Comparison of ENCODE assay signal across 23 cellular contexts in genomic region chr4:118158946-118159345, GRCh38.
"Had no signal": no experiment of that assay in that cellular context is flagged by ENCODE, and none has a peak within 500 bp of the region (broad histone marks: within the 10 kb centered on the region; RNA-seq: fewer than 3 reads in every experiment).

No MANE protein-coding gene starts in this region.

- H3K4me3 ChIP-seq: adrenal gland, breast epithelium, coronary artery, left ventricle myocardium inferior, ovary, psoas muscle, right atrium auricular region, upper lobe of right lung had no signal

- H3K27me3 ChIP-seq: adrenal gland, breast epithelium, ovary, right atrium auricular region, upper lobe of right lung had no signal

- DNase-seq: activated B cell treated with CpG ODN at 0.5 μM for 24 hours; activated CD4-positive, alpha-beta T cell treated with anti-CD3 and anti-CD28 coated beads for 36 hours; activated CD4-positive, alpha-beta T cell treated with anti-CD3 and anti-CD28 coated beads, Interleukin-2, amount 50 U/mL, for 4 hours; activated CD8-positive, alpha-beta memory T cell treated with anti-CD3 and anti-CD28 coated beads for 24 hours; activated CD8-positive, alpha-beta memory T cell treated with anti-CD3 and anti-CD28 coated beads, Interleukin-2, amount 50 U/mL, for 4 hours; activated naive CD4-positive, alpha-beta T cell; activated T-cell treated with anti-CD3 and anti-CD28 coated beads, Interleukin-2, amount 50 U/mL, for 24 hours; adrenal gland; glutamatergic neuron; hypothalamus; left ventricle myocardium inferior; naive thymus-derived CD8-positive, alpha-beta T cell; ovary; psoas muscle; stimulated activated CD4-positive, alpha-beta T cell treated with anti-CD3 and anti-CD28 coated beads, Interleukin-4, amount 100 ng/mL, for 24 hours; stimulated activated naive CD4-positive, alpha-beta T cell treated with Interleukin-2 at 50 U/mL for 16 hours; T-cell; upper lobe of right lung had no signal

- H3K27ac ChIP-seq: adrenal gland, breast epithelium, coronary artery, epithelial cell of prostate, left ventricle myocardium inferior, ovary, psoas muscle, right atrium auricular region, upper lobe of right lung had no signal

- H3K9me3 ChIP-seq: adrenal gland, ovary, psoas muscle had no signal

- H3K4me1 ChIP-seq: adrenal gland, breast epithelium, left ventricle myocardium inferior, psoas muscle, right atrium auricular region, upper lobe of right lung had no signal

- ATAC-seq: activated CD4-positive, alpha-beta T cell treated with anti-CD3 and anti-CD28 coated beads for 36 hours; activated T-helper 17 cell treated with anti-CD3 and anti-CD28 coated beads, Interleukin-2, amount 50 U/mL, for 72 hours; naive thymus-derived CD8-positive, alpha-beta T cell; psoas muscle; T-cell; upper lobe of right lung had no signal

- H3K36me3 ChIP-seq: adrenal gland, breast epithelium, left ventricle myocardium inferior, ovary, right atrium auricular region, upper lobe of right lung had no signal
